Comparison of ENCODE assay signal across 8 cellular contexts in the genomic region with DNA sequence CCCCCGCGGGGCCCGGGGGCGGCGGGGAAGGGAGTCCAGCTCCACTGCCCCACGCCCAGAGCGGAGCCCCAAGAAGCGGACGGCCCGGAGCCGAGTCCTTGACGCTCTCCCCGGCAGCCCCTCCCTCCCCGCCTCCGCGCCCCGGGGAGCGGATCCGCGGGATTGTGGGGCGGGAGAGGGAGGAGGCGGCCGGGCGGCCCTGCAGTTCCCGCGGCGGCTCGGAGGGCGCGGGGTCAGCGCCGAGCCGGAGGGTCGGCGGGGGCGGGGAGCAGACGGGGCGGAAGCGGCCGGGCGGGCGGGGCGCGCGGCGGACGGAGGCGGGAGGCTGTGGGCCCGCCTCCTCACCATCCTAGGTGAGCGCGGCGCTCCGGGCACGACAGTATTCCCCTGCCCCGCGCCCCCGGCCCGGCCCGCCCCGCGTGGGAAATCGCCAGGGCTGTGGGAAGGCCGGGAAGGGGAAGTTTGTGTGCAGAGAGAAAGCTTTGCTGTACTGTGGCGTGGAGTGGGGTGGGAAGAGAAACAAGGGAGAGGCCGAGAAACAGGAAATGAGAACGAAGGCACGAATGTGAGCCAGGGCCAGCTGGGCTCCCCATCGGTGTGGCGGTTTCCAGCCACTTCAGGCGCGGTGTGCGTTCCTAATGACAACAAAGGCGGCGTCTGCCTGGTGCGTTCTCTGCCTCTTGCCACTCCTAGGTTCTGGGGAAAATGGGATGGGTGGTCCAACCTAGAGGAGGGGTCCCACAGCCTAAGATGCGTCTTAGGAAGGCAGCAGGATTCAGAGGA.
DNase-seq lines count a peak whose midpoint lies in the region; ATAC-seq and TF ChIP-seq lines count a peak whose summit lies in the region.

No MANE protein-coding gene starts in this region.

- peak; percentile 38 for ATAC-seq in HG02870 (IDR thresholded peaks at IDR 0.05; ENCODE audit: unreplicated experiment)

- DNase-seq in SKM-1 treated with dmso at 0.1 percent for 144 hours (lab: John Stamatoyannopoulos, UW; ENCODE audit: unreplicated experiment) (peak; percentile 44), SKM-1 (lab: John Stamatoyannopoulos, UW; ENCODE audit: unreplicated experiment) (no peak), NCI-H187 treated with DMSO at 0.1 percent for 48 hours (lab: John Stamatoyannopoulos, UW) (peak; percentile 48), choroid plexus epithelial cell (ENCODE audit: low read depth) (peak; percentile 90), left kidney (ENCODE audit: low read depth, low spot score) (peak; percentile 95)
- peak; percentile 33 to 59 (median 35) for DNase-seq in activated CD4-positive, CD25-positive, alpha-beta regulatory T cell (lab: John Stamatoyannopoulos, UW)
- DNase-seq in stimulated activated CD4-positive, alpha-beta T cell treated with anti-CD3 and anti-CD28 coated beads, Interleukin-2, amount 100 ng/mL, for 48 hours: peak; percentile 45 to 61

- peak overlapping the region; percentile 78 for H3K4me3 ChIP-seq in choroid plexus epithelial cell (ENCODE audit: low read depth, low read length)

- no peak for TF ChIP-seq CTCF in choroid plexus epithelial cell (conservative IDR thresholded peaks at IDR 0.05; ENCODE audit: low read depth, low read length)
